Comparison of ENCODE assay signal across 14 cellular contexts in genomic region chr3:156831006-156831405, GRCh38. TPM values are rescaled to one million over a fixed set of nuclear protein-coding genes. Genes with fewer than 3 reads are reported as not detected.
A peak's percentile ranks its signal among the peaks of the same experiment; 100 is the strongest.
DNase-seq lines count a peak whose midpoint lies in the region; ATAC-seq and TF ChIP-seq lines count a peak whose summit lies in the region.
"Had no signal": no experiment of that assay in that cellular context is flagged by ENCODE, and none has a peak within 500 bp of the region (broad histone marks: within the 10 kb centered on the region; RNA-seq: fewer than 3 reads in every experiment).

No MANE protein-coding gene starts in this region.

- peak overlapping the region; percentile 20; the same call in 1 of the 2 replicates for H3K4me3 ChIP-seq in iPS-20b (ENCODE audit: low read length)
- no peak overlapping the region for H3K4me3 ChIP-seq in hepatocyte
- H3K4me3 ChIP-seq: GM12878, GM23248, HAP-1 had no signal

- no peak overlapping the region for H3K18ac ChIP-seq in H9 (ENCODE audit: insufficient read length, low read depth, low read length)

- H3K4me3 Mint-ChIP-seq in H9 (peak overlapping the region; percentile 34 to 48; a peak in 3 of 5 replicates), WTC11 (peak overlapping the region; percentile 12)
- H3K4me3 Mint-ChIP-seq: CD4-positive, alpha-beta memory T cell had no signal

- H2BK12ac ChIP-seq in H9 (ENCODE audit: insufficient read length, low read depth, low read length), result no peak overlapping the region

- H2AK5ac ChIP-seq in H9 (ENCODE audit: insufficient read length, low read length), result no peak overlapping the region

- no peaks in the 10 kb centered on the region; a peak in 1 of 5 replicates for H3K9me3 Mint-ChIP-seq in H9
- H3K9me3 Mint-ChIP-seq in WTC11, result no peaks in the 10 kb centered on the region
- H3K9me3 Mint-ChIP-seq: CD4-positive, alpha-beta memory T cell had no signal

- H3K56ac ChIP-seq in H9 (ENCODE audit: insufficient read length, low read depth, low read length), result no peak overlapping the region

- H3K14ac ChIP-seq in H9 (ENCODE audit: insufficient read depth, low read length), result no peak overlapping the region

- WGBS in H9 (ENCODE audit: extremely low coverage, insufficient read length, low lambda C conversion rate), result no CpG with 5 or more reads among the region's 3 CpGs
- WGBS in hepatocyte (ENCODE audit: low lambda C conversion rate, missing lambda C conversion rate), result 84% methylated on average over 3 of the region's 3 CpGs

- POLR2A ChIA-PET in WTC11 (lab: Charles Lee), result no interaction called here

- no peak overlapping the region for H2BK120ac ChIP-seq in H9 (ENCODE audit: low read depth, low read length, poor library complexity, severe bottlenecking)

- no peak overlapping the region for H3K23ac ChIP-seq in H9 (ENCODE audit: insufficient read length, low read depth, low read length)

- DNase-seq in H9 (no peak), WTC11 (ENCODE audit: low spot score) (no peak), hepatocyte (ENCODE audit: low spot score) (no peak), NCI-H1694 (lab: John Stamatoyannopoulos, UW) (no peak)
- DNase-seq: C1 segment of cervical spinal cord; Caco-2; CD4-positive, alpha-beta memory T cell; DMS153; DND-41; GM23248 had no signal

- H3K27ac ChIP-seq in H9 (ENCODE audit: insufficient read length, low read depth, low read length) (no peak overlapping the region), iPS-20b (ENCODE audit: low read length) (no peak overlapping the region), hepatocyte (no peak overlapping the region)
- H3K27ac ChIP-seq: GM23248 had no signal

- H3K9ac ChIP-seq in H9 (ENCODE audit: extremely low read depth, insufficient read length, low read length), result no peak overlapping the region
- H3K9ac ChIP-seq in iPS-20b (ENCODE audit: low read depth, low read length), result no peak overlapping the region
- H3K9ac ChIP-seq: GM23248 had no signal

- H2BK20ac ChIP-seq in H9 (ENCODE audit: low read depth, low read length, poor library complexity, severe bottlenecking), result no peak overlapping the region

- H3K4me1 ChIP-seq in H9 (ENCODE audit: insufficient read depth, low read length), result peaks cover 11% of the 10 kb centered on the region
- H3K4me1 ChIP-seq in iPS-20b (ENCODE audit: insufficient read depth, low read length), result peaks cover 34% of the 10 kb centered on the region; the same call in 1 of the 2 replicates
- peaks cover 8% of the 10 kb centered on the region for H3K4me1 ChIP-seq in hepatocyte (ENCODE audit: insufficient read depth)

- no peak overlapping the region for H3T11ph ChIP-seq in H9 (ENCODE audit: low read length)

- H2AFZ ChIP-seq in H9 (ENCODE audit: low read length), result no peak overlapping the region
- H2AFZ ChIP-seq in hepatocyte, result no peak overlapping the region
- H2AFZ ChIP-seq: GM23248 had no signal

- no peak for TF ChIP-seq CTCF in H9 (conservative IDR thresholded peaks at IDR 0.05)
- no peak for TF ChIP-seq CTCF in WTC11 (IDR thresholded peaks at IDR 0.05)
- no peak for TF ChIP-seq CTCF in hepatocyte (IDR thresholded peaks at IDR 0.05; ENCODE audit: poor library complexity)

- CTCF ChIA-PET in WTC11 (lab: Charles Lee), result interaction anchor here (1.1 kb wide), 1 partner anchor 158 kb away, joined by 3 read pairs; no protein-coding TSS in a partner anchor

- H3K27me3 ChIP-seq in H9 (ENCODE audit: insufficient read depth, low read length) (peaks cover 30% of the 10 kb centered on the region; the same call in 1 of the 2 replicates), iPS-20b (ENCODE audit: insufficient read depth, low read length) (peaks cover 43% of the 10 kb centered on the region), hepatocyte (no peaks in the 10 kb centered on the region)

- H3K27ac Mint-ChIP-seq in H9, result peak overlapping the region in 1 of 3 experiments; percentile 89; a peak in 3 of 7 replicates
- H3K27ac Mint-ChIP-seq in WTC11, result no peak overlapping the region

- H3K79me2 ChIP-seq in H9 (ENCODE audit: insufficient read depth, low read length) (no peaks in the 10 kb centered on the region), hepatocyte (peaks cover 10% of the 10 kb centered on the region)

- H3K4me1 Mint-ChIP-seq in H9, result peaks cover 71 to 83% of the 10 kb centered on the region in 2 experiments
- peaks cover 61% of the 10 kb centered on the region for H3K4me1 Mint-ChIP-seq in WTC11

- H2BK15ac ChIP-seq in H9 (ENCODE audit: low read depth, low read length), result no peak overlapping the region

- ATAC-seq in WTC11 (peak; percentile 23), HG03175 (IDR thresholded peaks at IDR 0.05; ENCODE audit: unreplicated experiment) (no peak)
- ATAC-seq: GM12878 had no signal

- no peak overlapping the region for H4K8ac ChIP-seq in H9 (replicated peaks; ENCODE audit: insufficient read length, low read depth, low read length)

- H4K20me1 ChIP-seq in H9 (ENCODE audit: control insufficient read depth, insufficient read depth, insufficient read length) (no peaks in the 10 kb centered on the region), hepatocyte (ENCODE audit: insufficient read depth, poor library complexity, severe bottlenecking) (no peaks in the 10 kb centered on the region)

- H3K9me2 ChIP-seq in hepatocyte (replicated peaks; ENCODE audit: insufficient read depth), result no peaks in the 10 kb centered on the region

- no peak overlapping the region for H3K4me2 ChIP-seq in H9 (ENCODE audit: insufficient read depth, insufficient read length, low read length)
- H3K4me2 ChIP-seq in hepatocyte, result no peak overlapping the region

- H3K23me2 ChIP-seq in H9 (ENCODE audit: insufficient read length, low read depth, low read length, poor library complexity, severe bottlenecking), result peaks cover 9% of the 10 kb centered on the region

- H3K27me3 Mint-ChIP-seq in H9 (ENCODE audit: low read depth), result peaks cover 42% of the 10 kb centered on the region
- peaks cover 98% of the 10 kb centered on the region for H3K27me3 Mint-ChIP-seq in WTC11 (ENCODE audit: low read depth)
- H3K27me3 Mint-ChIP-seq: CD4-positive, alpha-beta memory T cell had no signal

- H3K9me3 ChIP-seq in H9 (ENCODE audit: control insufficient read depth, low read depth, low read length), result no peaks in the 10 kb centered on the region
- H3K9me3 ChIP-seq in iPS-20b (ENCODE audit: insufficient read depth, low read depth, low read length), result no peaks in the 10 kb centered on the region
- no peaks in the 10 kb centered on the region for H3K9me3 ChIP-seq in hepatocyte (ENCODE audit: low read depth)
- H3K9me3 ChIP-seq: Caco-2, HAP-1 had no signal

- H4K5ac ChIP-seq in H9 (ENCODE audit: insufficient read length, low read depth, low read length), result no peak overlapping the region

- no peak overlapping the region for H2BK5ac ChIP-seq in H9 (ENCODE audit: insufficient read length, low read length)

- no peaks in the 10 kb centered on the region for H3K36me3 ChIP-seq in iPS-20b (ENCODE audit: insufficient read depth, low read depth, low read length)
- no peaks in the 10 kb centered on the region for H3K36me3 ChIP-seq in hepatocyte (replicated peaks; ENCODE audit: insufficient read depth, low read depth)
- H3K36me3 ChIP-seq: HAP-1 had no signal

- no peak overlapping the region for H3K4ac ChIP-seq in H9 (ENCODE audit: low read depth, low read length)

- H3K79me1 ChIP-seq in H9 (ENCODE audit: insufficient read depth, low read depth, low read length, poor library complexity, severe bottlenecking), result no peaks in the 10 kb centered on the region

- H3K36me3 Mint-ChIP-seq in H9 (ENCODE audit: insufficient read depth in 1 of 3, low read depth in 3 of 3) (peaks cover 0 to 2% (median 0%) of the 10 kb centered on the region in 3 experiments; a peak in 2 of 7 replicates), WTC11 (no peaks in the 10 kb centered on the region)

- H4K91ac ChIP-seq in H9 (ENCODE audit: insufficient read length, low read depth, low read length), result no peak overlapping the region

TF ChIP-seq in WTC11, 78 proteins besides CTCF, POLR2A, EP300 and RAD21 (continues in another document):
- TF ChIP-seq ZNF121 (CRISPR knock-in tag; IDR thresholded peaks at IDR 0.05) (no peak), ARID4B (CRISPR knock-in tag; IDR thresholded peaks at IDR 0.05; ENCODE audit: borderline replicate concordance) (no peak), ZNF396 (CRISPR knock-in tag; IDR thresholded peaks at IDR 0.05; ENCODE audit: borderline replicate concordance) (no peak), FOXJ3 (CRISPR knock-in tag; IDR thresholded peaks at IDR 0.05; ENCODE audit: borderline replicate concordance) (no peak), RORB (CRISPR knock-in tag; IDR thresholded peaks at IDR 0.05) (no peak), MYBL2 (CRISPR knock-in tag; IDR thresholded peaks at IDR 0.05) (no peak), ZNF138 (CRISPR knock-in tag; conservative IDR thresholded peaks at IDR 0.05) (no peak), ETV6 (CRISPR knock-in tag; IDR thresholded peaks at IDR 0.05) (no peak), PRRX2 (CRISPR knock-in tag; IDR thresholded peaks at IDR 0.05) (no peak)

RNA-seq across cellular contexts. Expression of gene LEKR1, which starts 4.9 kb away (rescaled TPM):
- total RNA-seq in H9 (2021) (0.22 TPM in 1 of 2 replicates, not detected in the other), WTC11 (2021) (0.09 to 0.18 TPM in 2 of 3 replicates, not detected in the other), hepatocyte (0.76 and 1.1 TPM in 2 replicates)
- polyA plus RNA-seq in hepatocyte, result 2.1 and 3.4 TPM in 2 replicates
